In the genomic region with DNA sequence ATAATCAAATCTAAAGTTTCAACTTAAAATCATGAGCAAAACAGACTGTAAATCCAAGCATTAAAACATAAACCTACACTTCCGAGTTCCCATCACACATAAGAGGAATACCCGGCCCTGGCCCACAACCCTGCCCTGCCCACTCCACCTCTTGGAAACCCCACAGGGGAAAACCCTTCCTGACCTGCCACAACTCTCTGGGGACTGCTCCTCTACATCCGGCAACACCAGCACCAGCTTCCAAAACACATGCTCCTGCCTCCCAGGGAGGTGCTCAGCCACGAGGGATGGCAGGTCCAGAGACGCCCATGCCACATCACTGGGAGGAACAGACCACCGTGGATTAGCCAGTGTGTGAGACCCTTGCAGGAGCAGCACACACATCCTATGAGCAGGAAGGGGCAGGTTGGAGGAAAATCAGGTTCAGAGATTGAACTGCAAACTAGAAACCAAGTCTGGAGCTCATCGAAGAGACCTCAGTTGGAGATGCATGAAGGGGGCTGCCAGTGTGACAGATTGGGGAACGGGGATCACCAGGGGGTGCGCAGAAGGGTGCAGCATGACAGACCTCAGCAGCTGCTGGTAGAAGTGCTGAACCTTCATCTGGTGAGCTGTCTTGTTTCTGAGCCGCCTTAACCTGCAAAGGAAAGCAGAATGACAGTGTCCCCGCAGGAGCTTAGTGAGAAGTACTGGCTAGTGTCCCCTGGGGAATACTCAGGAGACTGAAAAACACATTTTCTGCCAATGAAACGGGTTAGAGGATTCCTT, we compare ENCODE assay signal across 1 cellular context.
A peak's percentile ranks its signal among the peaks of the same experiment; 100 is the strongest.
TF ChIP-seq lines count a peak whose summit lies in the region.

No MANE protein-coding gene starts in this region.

TF ChIP-seq in GM12878, 131 proteins besides CTCF, POLR2A, EP300 and RAD21 (continued from another document):
- TF ChIP-seq BACH1 (IDR thresholded peaks at IDR 0.05; ENCODE audit: borderline replicate concordance) = 0 out of 2 replicates have a peak, but pooled peaks have one; percentile 14
- no peak for TF ChIP-seq TCF3 (IDR thresholded peaks at IDR 0.05; ENCODE audit: borderline replicate concordance, insufficient read depth, low read depth, low read length)
- no peak for TF ChIP-seq ZZZ3 (IDR thresholded peaks at IDR 0.05; ENCODE audit: control insufficient read depth, insufficient read length, low read depth)
- TF ChIP-seq, protein P1, sequence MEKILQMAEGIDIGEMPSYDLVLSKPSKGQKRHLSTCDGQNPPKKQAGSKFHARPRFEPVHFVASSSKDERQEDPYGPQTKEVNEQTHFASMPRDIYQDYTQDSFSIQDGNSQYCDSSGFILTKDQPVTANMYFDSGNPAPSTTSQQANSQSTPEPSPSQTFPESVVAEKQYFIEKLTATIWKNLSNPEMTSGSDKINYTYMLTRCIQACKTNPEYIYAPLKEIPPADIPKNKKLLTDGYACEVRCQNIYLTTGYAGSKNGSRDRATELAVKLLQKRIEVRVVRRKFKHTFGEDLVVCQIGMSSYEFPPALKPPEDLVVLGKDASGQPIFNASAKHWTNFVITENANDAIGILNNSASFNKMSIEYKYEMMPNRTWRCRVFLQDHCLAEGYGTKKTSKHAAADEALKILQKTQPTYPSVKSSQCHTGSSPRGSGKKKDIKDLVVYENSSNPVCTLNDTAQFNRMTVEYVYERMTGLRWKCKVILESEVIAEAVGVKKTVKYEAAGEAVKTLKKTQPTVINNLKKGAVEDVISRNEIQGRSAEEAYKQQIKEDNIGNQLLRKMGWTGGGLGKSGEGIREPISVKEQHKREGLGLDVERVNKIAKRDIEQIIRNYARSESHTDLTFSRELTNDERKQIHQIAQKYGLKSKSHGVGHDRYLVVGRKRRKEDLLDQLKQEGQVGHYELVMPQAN (conservative IDR thresholded peaks at IDR 0.05) = 0 out of 2 replicates have a peak, but pooled peaks have one; percentile 29
- no peak for TF ChIP-seq ZSCAN29 (IDR thresholded peaks at IDR 0.05)
- TF ChIP-seq, protein P2, sequence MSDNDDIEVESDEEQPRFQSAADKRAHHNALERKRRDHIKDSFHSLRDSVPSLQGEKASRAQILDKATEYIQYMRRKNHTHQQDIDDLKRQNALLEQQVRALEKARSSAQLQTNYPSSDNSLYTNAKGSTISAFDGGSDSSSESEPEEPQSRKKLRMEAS (IDR thresholded peaks at IDR 0.05; ENCODE audit: low read depth, low read length) = peak; percentile 42; the same call in 1 of the 2 replicates
- no peak for TF ChIP-seq HDAC6 (IDR thresholded peaks at IDR 0.05; ENCODE audit: unreplicated experiment)
